9 cellular contexts compared by ENCODE assay signal in the genomic region with DNA sequence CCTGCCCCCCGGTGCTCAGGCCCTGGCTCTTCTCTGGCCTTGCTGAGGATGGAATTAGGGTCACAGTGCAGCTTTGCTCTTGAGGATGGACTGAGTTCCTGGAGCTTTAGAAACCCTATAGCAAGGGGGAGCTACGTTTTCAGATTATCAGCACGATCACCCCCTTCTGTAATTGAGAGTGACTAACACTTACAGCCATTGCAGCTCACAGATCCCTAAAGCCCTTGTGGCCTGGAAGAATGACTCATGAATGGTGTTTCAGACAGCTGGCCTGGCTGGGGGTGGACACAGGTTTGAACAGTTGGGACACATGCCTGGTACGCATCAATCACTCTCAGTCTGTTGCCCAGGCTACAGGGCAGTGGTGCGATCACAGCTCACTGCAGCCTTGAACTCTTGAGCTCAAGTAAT.
DNase-seq lines count a peak whose midpoint lies in the region; ATAC-seq, FAIRE-seq and TF ChIP-seq lines count a peak whose summit lies in the region.
"Had no signal": no experiment of that assay in that cellular context is flagged by ENCODE, and none has a peak within 500 bp of the region (broad histone marks: within the 10 kb centered on the region; RNA-seq: fewer than 3 reads in every experiment).

No MANE protein-coding gene starts in this region.

- H3K4me1 ChIP-seq in HCT116 (ENCODE audit: control insufficient read depth in 1 of 2, insufficient read depth in 2 of 2, low read length in 2 of 2) = no peaks in the 10 kb centered on the region
- H3K4me1 ChIP-seq in SJSA1 (replicated peaks) = peaks cover 10% of the 10 kb centered on the region
- peaks cover 21% of the 10 kb centered on the region for H3K4me1 ChIP-seq in skeletal muscle satellite cell (ENCODE audit: control insufficient read depth, insufficient read depth, low read length)
- H3K4me1 ChIP-seq: testis had no signal

- H3K4me2 ChIP-seq in HCT116 (ENCODE audit: low read length) = no peak overlapping the region
- peak overlapping the region; percentile 83 for H3K4me2 ChIP-seq in skeletal muscle satellite cell (ENCODE audit: low read length)

- RAD21 ChIA-PET in HCT116 (lab: Charles Lee; ENCODE audit: low non-redundant PET in 1 of 2, low total read pairs in 2 of 2, uncharacterized antibody in 2 of 2, unreplicated experiment in 2 of 2) = interaction anchor here in 1 of 2 experiments (0.5 kb wide), 1 partner anchor 174 kb away, joined by 3 read pairs; no protein-coding TSS in a partner anchor

- CTCF ChIA-PET in HCT116 (lab: Charles Lee) = no interaction called here
- CTCF ChIA-PET in GM10248 (lab: Yijun Ruan, JAX) = interaction anchor here (0.9 to 1.4 kb wide), 2 partner anchors 12 to 938 kb away, joined by 3 read pairs; no protein-coding TSS in a partner anchor

- H3K36me3 ChIP-seq in HCT116 (ENCODE audit: control insufficient read depth in 1 of 2, insufficient read depth in 2 of 2, low read length in 2 of 2) = no peaks in the 10 kb centered on the region
- H3K36me3 ChIP-seq in SJSA1 = no peaks in the 10 kb centered on the region
- no peaks in the 10 kb centered on the region for H3K36me3 ChIP-seq in skeletal muscle satellite cell (ENCODE audit: insufficient read depth, low read length)

- no peak for TF ChIP-seq RAD21 in HCT116 (IDR thresholded peaks at IDR 0.05; ENCODE audit: low read depth)

- no peak for TF ChIP-seq POLR2A in HCT116 (IDR thresholded peaks at IDR 0.05; ENCODE audit: borderline replicate concordance, extremely low read depth, insufficient read depth, insufficient read length)

- TF ChIP-seq CTCF in HCT116 (IDR thresholded peaks at IDR 0.05 in 2 of 3, conservative IDR thresholded peaks at IDR 0.05 in 1 of 3; ENCODE audit: borderline replicate concordance in 1 of 3, insufficient read depth in 1 of 3, low read depth in 2 of 3, low read length in 2 of 3) (no peak), fibroblast of villous mesenchyme (IDR thresholded peaks at IDR 0.05; ENCODE audit: insufficient read depth, low read depth, low read length) (no peak), D721Med (IDR thresholded peaks at IDR 0.05; ENCODE audit: insufficient read depth, missing control alignments) (no peak), GM10248 (IDR thresholded peaks at IDR 0.05; ENCODE audit: control extremely low read depth, extremely low read depth, low read depth, missing control alignments) (no peak)

- H3K9ac ChIP-seq in HCT116 (ENCODE audit: low read length) (no peak overlapping the region), skeletal muscle satellite cell (ENCODE audit: low read depth, low read length) (peak overlapping the region; percentile 81)

- no peak for ATAC-seq in HCT116

- H3K79me2 ChIP-seq in HCT116 (ENCODE audit: insufficient read depth, low read length) = no peaks in the 10 kb centered on the region

- H3K27ac ChIP-seq in HCT116 (ENCODE audit: low read depth, low read length) (no peak overlapping the region), SJSA1 (no peak overlapping the region)
- H3K27ac ChIP-seq: testis had no signal

- DNase-seq in HCT116 (ENCODE audit: low read depth, low spot score) (peak; percentile 4), SJSA1 (ENCODE audit: low read depth in 1 of 2, low spot score in 2 of 2) (peak; percentile 39 to 76), fibroblast of villous mesenchyme (ENCODE audit: low read depth) (peak; percentile 86), D721Med (ENCODE audit: insufficient read length, low spot score) (no peak), GM10248 (ENCODE audit: extremely low spot score) (no peak)
- DNase-seq in stimulated activated CD4-positive, alpha-beta T cell treated with anti-CD3 and anti-CD28 coated beads, Interleukin-2, amount 100 ng/mL, for 48 hours = no peak
- no peak for DNase-seq in activated naive CD4-positive, alpha-beta T cell treated with Interleukin-2 at 50 U/mL for 16 hours
- DNase-seq: testis had no signal

- BruUV-seq in HCT116 (replicated peaks; lab: Mats Ljungman, UMichigan) = no TSS peak

- POLR2A ChIA-PET in HCT116 (lab: Charles Lee) = no interaction called here
- POLR2A ChIA-PET in GM10248 (lab: Yijun Ruan, JAX) = no interaction called here

- intact Hi-C loops in HCT116 (cut with micrococcal nuclease) = loop anchor here (5.0 kb wide), 1 partner anchor 937 kb away; no protein-coding TSS in a partner anchor

- peaks cover 8% of the 10 kb centered on the region for H3K27me3 ChIP-seq in HCT116 (ENCODE audit: insufficient read depth, low read length)
- H3K27me3 ChIP-seq in SJSA1 (replicated peaks) = no peaks in the 10 kb centered on the region
- H3K27me3 ChIP-seq in skeletal muscle satellite cell (ENCODE audit: control insufficient read depth, insufficient read depth, low read length) = no peaks in the 10 kb centered on the region
- H3K27me3 ChIP-seq: testis had no signal

- H2AFZ ChIP-seq in HCT116 (ENCODE audit: low read depth, low read length, poor library complexity, severe bottlenecking) = no peak overlapping the region

- H3K4me3 ChIP-seq in HCT116 (replicated peaks in 1 of 2; ENCODE audit: low read depth in 1 of 2, low read length in 2 of 2) (no peak overlapping the region), SJSA1 (no peak overlapping the region), fibroblast of villous mesenchyme (ENCODE audit: low read depth, low read length) (no peak overlapping the region), skeletal muscle satellite cell (ENCODE audit: low read length) (peak overlapping the region; percentile 62)
- H3K4me3 ChIP-seq: testis had no signal

- no peak for FAIRE-seq in D721Med (lab: Jason Lieb, UNC)

- H3K9me3 ChIP-seq in HCT116 (ENCODE audit: control insufficient read depth in 1 of 2, insufficient read depth in 1 of 2, low read depth in 1 of 2, low read length in 2 of 2) (no peaks in the 10 kb centered on the region), SJSA1 (replicated peaks) (no peaks in the 10 kb centered on the region), skeletal muscle satellite cell (replicated peaks; ENCODE audit: low read length) (no peaks in the 10 kb centered on the region)
- H3K9me3 ChIP-seq: testis had no signal

- H3K9me2 ChIP-seq in HCT116 (ENCODE audit: insufficient read depth) = no peaks in the 10 kb centered on the region

- H4K20me1 ChIP-seq in HCT116 (ENCODE audit: insufficient read depth) = no peaks in the 10 kb centered on the region

TF ChIP-seq in HCT116, 20 proteins besides CTCF, POLR2A, EP300 and RAD21:
- TF ChIP-seq, protein P1, sequence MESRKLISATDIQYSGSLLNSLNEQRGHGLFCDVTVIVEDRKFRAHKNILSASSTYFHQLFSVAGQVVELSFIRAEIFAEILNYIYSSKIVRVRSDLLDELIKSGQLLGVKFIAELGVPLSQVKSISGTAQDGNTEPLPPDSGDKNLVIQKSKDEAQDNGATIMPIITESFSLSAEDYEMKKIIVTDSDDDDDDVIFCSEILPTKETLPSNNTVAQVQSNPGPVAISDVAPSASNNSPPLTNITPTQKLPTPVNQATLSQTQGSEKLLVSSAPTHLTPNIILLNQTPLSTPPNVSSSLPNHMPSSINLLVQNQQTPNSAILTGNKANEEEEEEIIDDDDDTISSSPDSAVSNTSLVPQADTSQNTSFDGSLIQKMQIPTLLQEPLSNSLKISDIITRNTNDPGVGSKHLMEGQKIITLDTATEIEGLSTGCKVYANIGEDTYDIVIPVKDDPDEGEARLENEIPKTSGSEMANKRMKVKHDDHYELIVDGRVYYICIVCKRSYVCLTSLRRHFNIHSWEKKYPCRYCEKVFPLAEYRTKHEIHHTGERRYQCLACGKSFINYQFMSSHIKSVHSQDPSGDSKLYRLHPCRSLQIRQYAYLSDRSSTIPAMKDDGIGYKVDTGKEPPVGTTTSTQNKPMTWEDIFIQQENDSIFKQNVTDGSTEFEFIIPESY (IDR thresholded peaks at IDR 0.05; ENCODE audit: extremely low read depth, insufficient replicate concordance, low read length) = no peak
- TF ChIP-seq YY1 (IDR thresholded peaks at IDR 0.05; ENCODE audit: extremely low read depth, insufficient replicate concordance, low read depth, low read length) = no peak
- no peak for TF ChIP-seq SP1 (IDR thresholded peaks at IDR 0.05; ENCODE audit: low read depth)
- TF ChIP-seq, protein P2, sequence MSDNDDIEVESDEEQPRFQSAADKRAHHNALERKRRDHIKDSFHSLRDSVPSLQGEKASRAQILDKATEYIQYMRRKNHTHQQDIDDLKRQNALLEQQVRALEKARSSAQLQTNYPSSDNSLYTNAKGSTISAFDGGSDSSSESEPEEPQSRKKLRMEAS (IDR thresholded peaks at IDR 0.05) = 0 out of 2 replicates have a peak, but pooled peaks have one; percentile 11
- no peak for TF ChIP-seq SRF (IDR thresholded peaks at IDR 0.05; ENCODE audit: low read depth)
TF ChIP-seq in HCT116: peak in this region for 1.

Comparison
In these comparisons a context has a peak if more than half of its experiments do, and no peak if none do; other contexts are left out.
1. DNase-seq: peak in HCT116 (single experiment), SJSA1 (2 of 2) and fibroblast of villous mesenchyme (single experiment); none in D721Med (single experiment), stimulated activated CD4-positive, alpha-beta T cell treated with anti-CD3 and anti-CD28 coated beads, Interleukin-2, amount 100 ng/mL, for 48 hours (0 of 2), activated naive CD4-positive, alpha-beta T cell treated with Interleukin-2 at 50 U/mL for 16 hours (single experiment) and GM10248 (single experiment).